In genomic region chr10:103884681-103885139, GRCh38 we compare ENCODE assay signal across 8 cellular contexts. TPM values are rescaled to one million over a fixed set of nuclear protein-coding genes. Genes with fewer than 3 reads are reported as not detected.
A peak's percentile ranks its signal among the peaks of the same experiment; 100 is the strongest.
DNase-seq lines count a peak whose midpoint lies in the region; ATAC-seq, FAIRE-seq and TF ChIP-seq lines count a peak whose summit lies in the region.

No MANE protein-coding gene starts in this region.

- H3K36me3 Mint-ChIP-seq in activated T-cell treated with anti-CD3 and anti-CD28 coated beads, Interleukin-2, amount 50 U/mL, for 24 hours (ENCODE audit: low read depth): peaks cover 87% of the 10 kb centered on the region
- peaks cover 23% of the 10 kb centered on the region for H3K36me3 Mint-ChIP-seq in type B pancreatic cell

- no peak overlapping the region for H3K9ac ChIP-seq in NT2/D1 (ENCODE audit: insufficient read length, low read depth)

- FAIRE-seq in HTR-8/SVneo (lab: Jason Lieb, UNC) (no peak), bronchial epithelial cell (lab: Jason Lieb, UNC) (peak; percentile 60)

- H3K36me3 ChIP-seq in NT2/D1 (ENCODE audit: insufficient read depth, insufficient read length, low read length): peaks cover 14% of the 10 kb centered on the region
- peaks cover 1% of the 10 kb centered on the region for H3K36me3 ChIP-seq in bronchial epithelial cell (ENCODE audit: control insufficient read depth, insufficient read depth, low read length)
- H3K36me3 ChIP-seq in kidney epithelial cell (ENCODE audit: control insufficient read depth, insufficient read depth, low read length): no peaks in the 10 kb centered on the region

- no peak overlapping the region for H3K27ac Mint-ChIP-seq in activated T-cell treated with anti-CD3 and anti-CD28 coated beads, Interleukin-2, amount 50 U/mL, for 24 hours
- no peak overlapping the region for H3K27ac Mint-ChIP-seq in type B pancreatic cell

- H3K9me3 ChIP-seq in NT2/D1 (ENCODE audit: insufficient read depth, low read length): no peaks in the 10 kb centered on the region

- H3K27me3 ChIP-seq in NT2/D1 (ENCODE audit: insufficient read depth, insufficient read length) (no peaks in the 10 kb centered on the region), bronchial epithelial cell (ENCODE audit: control insufficient read depth, insufficient read depth, low read length) (no peaks in the 10 kb centered on the region), kidney epithelial cell (ENCODE audit: control insufficient read depth, insufficient read depth, low read length) (no peaks in the 10 kb centered on the region)

- DNase-seq in activated T-cell treated with anti-CD3 and anti-CD28 coated beads for 4 hours: peak; percentile 14
- DNase-seq in activated T-cell treated with anti-CD3 and anti-CD28 coated beads, Interleukin-2, amount 50 U/mL, for 24 hours: no peak
- peak; percentile 58 for DNase-seq in HTR-8/SVneo (ENCODE audit: insufficient read length, low spot score)
- DNase-seq in NT2/D1 (ENCODE audit: low read depth, low spot score): peak; percentile 38
- DNase-seq in bronchial epithelial cell (ENCODE audit: low read depth): peak; percentile 77
- DNase-seq in kidney epithelial cell (ENCODE audit: low read depth): no peak
- DNase-seq in type B pancreatic cell (ENCODE audit: extremely low spot score, unreplicated experiment): no peak

- ATAC-seq in GM21381 (IDR thresholded peaks at IDR 0.05; ENCODE audit: unreplicated experiment): no peak

- no peaks in the 10 kb centered on the region for H3K9me3 Mint-ChIP-seq in activated T-cell treated with anti-CD3 and anti-CD28 coated beads, Interleukin-2, amount 50 U/mL, for 24 hours
- H3K9me3 Mint-ChIP-seq in type B pancreatic cell: no peaks in the 10 kb centered on the region

- H3K4me3 ChIP-seq in NT2/D1 (ENCODE audit: insufficient read length, low read depth) (no peak overlapping the region), bronchial epithelial cell (ENCODE audit: low read depth, low read length) (no peak overlapping the region), kidney epithelial cell (ENCODE audit: low read depth, low read length) (no peak overlapping the region)

- H3K4me1 ChIP-seq in NT2/D1 (ENCODE audit: insufficient read depth, insufficient read length): no peaks in the 10 kb centered on the region

- H3K27me3 Mint-ChIP-seq in activated T-cell treated with anti-CD3 and anti-CD28 coated beads, Interleukin-2, amount 50 U/mL, for 24 hours: no peaks in the 10 kb centered on the region
- H3K27me3 Mint-ChIP-seq in type B pancreatic cell: no peaks in the 10 kb centered on the region

- peak; percentile 81 for TF ChIP-seq CTCF in bronchial epithelial cell (IDR thresholded peaks at IDR 0.05; ENCODE audit: insufficient read depth, low read length, severe bottlenecking)
- TF ChIP-seq CTCF in kidney epithelial cell (IDR thresholded peaks at IDR 0.05; ENCODE audit: insufficient read depth, low read length, poor library complexity, severe bottlenecking): peak; percentile 59
- peak; percentile 90 for TF ChIP-seq CTCF in type B pancreatic cell (conservative IDR thresholded peaks at IDR 0.05)

- H3K4me3 Mint-ChIP-seq in activated T-cell treated with anti-CD3 and anti-CD28 coated beads, Interleukin-2, amount 50 U/mL, for 24 hours: no peak overlapping the region
- H3K4me3 Mint-ChIP-seq in type B pancreatic cell: no peak overlapping the region

- peaks cover 22% of the 10 kb centered on the region for H3K4me1 Mint-ChIP-seq in activated T-cell treated with anti-CD3 and anti-CD28 coated beads, Interleukin-2, amount 50 U/mL, for 24 hours (ENCODE audit: low read depth)
- H3K4me1 Mint-ChIP-seq in type B pancreatic cell (ENCODE audit: unreplicated experiment): peaks cover 34% of the 10 kb centered on the region

RNA-seq across cellular contexts. Expression of gene SH3PXD2A, which starts 29.3 kb away (rescaled TPM):
- total RNA-seq in bronchial epithelial cell: 12.4 and 16.1 TPM in 2 replicates
- 12.0 and 12.2 TPM in 2 replicates for total RNA-seq in kidney epithelial cell
- 22.3 and 38.6 TPM in 2 replicates for total RNA-seq in type B pancreatic cell (ENCODE audit: low replicate concordance)

RNA-seq across cellular contexts. Expression of gene STN1, which starts 33.3 kb away (rescaled TPM):
- 40.7 and 67.7 TPM in 2 replicates for total RNA-seq in bronchial epithelial cell
- total RNA-seq in kidney epithelial cell: 25.1 and 28.1 TPM in 2 replicates
- total RNA-seq in type B pancreatic cell (ENCODE audit: low replicate concordance): 33.0 and 75.1 TPM in 2 replicates

Comparison
In these comparisons a context has a peak if more than half of its experiments do, and no peak if none do; other contexts are left out.
1. DNase-seq: peak in activated T-cell treated with anti-CD3 and anti-CD28 coated beads for 4 hours (single experiment), HTR-8/SVneo (single experiment), NT2/D1 (single experiment) and bronchial epithelial cell (single experiment); none in activated T-cell treated with anti-CD3 and anti-CD28 coated beads, Interleukin-2, amount 50 U/mL, for 24 hours (single experiment), kidney epithelial cell (single experiment) and type B pancreatic cell (single experiment).
2. Peak in every context shown above with its lines, with median percentiles within 50 percentile points of each other: CTCF ChIP-seq.